ENCODE assay signal across 10 cellular contexts in genomic region chr12:15599266-15600037, GRCh38.
DNase-seq lines count a peak whose midpoint lies in the region; ATAC-seq, FAIRE-seq and TF ChIP-seq lines count a peak whose summit lies in the region.
"Had no signal": no experiment of that assay in that cellular context is flagged by ENCODE, and none has a peak within 500 bp of the region (broad histone marks: within the 10 kb centered on the region; RNA-seq: fewer than 3 reads in every experiment).

No MANE protein-coding gene starts in this region.

- DNase-seq in GM19239 (ENCODE audit: insufficient read length, low spot score) = no peak
- peak; percentile 6 for DNase-seq in RPMI8226
- peak; percentile 83 for DNase-seq in fibroblast of villous mesenchyme (ENCODE audit: low read depth)
- no peak for DNase-seq in sciatic nerve (ENCODE audit: low spot score)
- no peak for DNase-seq in prostate gland (ENCODE audit: low spot score)
- no peak for DNase-seq in NK-92 (lab: John Stamatoyannopoulos, UW; ENCODE audit: unreplicated experiment)
- DNase-seq: NCI-H1048, WERI-Rb-1 had no signal

- no peaks in the 10 kb centered on the region for H3K36me3 ChIP-seq in prostate gland
- H3K36me3 ChIP-seq: WERI-Rb-1 had no signal

- FAIRE-seq in GM19239 (lab: Jason Lieb, UNC) = peak; percentile 31

- no peak for TF ChIP-seq POLR2A in prostate gland (IDR thresholded peaks at IDR 0.05)

- TF ChIP-seq CTCF in fibroblast of villous mesenchyme (IDR thresholded peaks at IDR 0.05; ENCODE audit: insufficient read depth, low read depth, low read length) = no peak
- TF ChIP-seq CTCF in prostate gland (IDR thresholded peaks at IDR 0.05) = no peak

- H3K9me3 ChIP-seq in prostate gland = no peaks in the 10 kb centered on the region

- H3K4me3 ChIP-seq in fibroblast of villous mesenchyme (ENCODE audit: low read depth, low read length) = no peak overlapping the region
- no peak overlapping the region for H3K4me3 ChIP-seq in prostate gland

- no peak overlapping the region for H3K27ac ChIP-seq in prostate gland
- H3K27ac ChIP-seq: WERI-Rb-1 had no signal

- 29% methylated on average over 4 of the region's 4 CpGs for WGBS in prostate gland

- no peaks in the 10 kb centered on the region for H3K27me3 ChIP-seq in prostate gland (replicated peaks; ENCODE audit: insufficient read depth)

- intact Hi-C loops in sciatic nerve (cut with DNase I) = no loop called here
- intact Hi-C loops in prostate gland (cut with DNase I) = loop anchor here (5.0 kb wide), 1 partner anchor 188 kb away; the partner anchor contains the start of gene EPS8

- no peaks in the 10 kb centered on the region for H3K4me1 ChIP-seq in prostate gland (replicated peaks)

- peak; percentile 78 for ATAC-seq in sciatic nerve
- no peak for ATAC-seq in GM18511 (IDR thresholded peaks at IDR 0.05; ENCODE audit: unreplicated experiment)
- no peak for ATAC-seq in HG02852 (IDR thresholded peaks at IDR 0.05; ENCODE audit: unreplicated experiment)

Comparison
In these comparisons a context has a peak if more than half of its experiments do, and no peak if none do; other contexts are left out.
1. DNase-seq: peak in RPMI8226 (single experiment) and fibroblast of villous mesenchyme (single experiment); none in GM19239 (single experiment), sciatic nerve (single experiment), prostate gland (single experiment) and NK-92 (single experiment).